15 cellular contexts compared by ENCODE assay signal in the genomic region with DNA sequence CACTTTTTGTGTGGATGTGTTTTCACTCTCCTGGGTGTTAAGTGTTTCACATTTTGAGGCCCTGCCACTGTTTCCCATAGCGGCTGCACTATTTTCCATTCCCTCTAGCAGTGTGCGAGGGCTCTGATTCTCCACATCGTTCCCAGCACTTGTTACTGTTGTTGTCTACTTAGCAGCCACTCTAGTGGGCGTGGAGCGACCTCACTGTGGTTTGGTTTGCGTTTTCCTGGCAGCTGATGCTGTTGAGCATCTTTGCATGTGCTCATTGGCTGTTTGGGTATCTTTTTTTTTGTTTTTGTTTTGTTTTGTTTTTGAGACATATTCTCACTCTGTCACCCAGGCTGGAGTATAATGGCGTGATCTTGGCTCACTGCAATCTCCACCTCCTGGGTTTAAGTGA. TPM values are rescaled to one million over a fixed set of nuclear protein-coding genes. Genes with fewer than 3 reads are reported as not detected.
DNase-seq lines count a peak whose midpoint lies in the region; ATAC-seq, FAIRE-seq and TF ChIP-seq lines count a peak whose summit lies in the region.
"Had no signal": no experiment of that assay in that cellular context is flagged by ENCODE, and none has a peak within 500 bp of the region (broad histone marks: within the 10 kb centered on the region; RNA-seq: fewer than 3 reads in every experiment).

No MANE protein-coding gene starts in this region.

- FAIRE-seq in GM12892 (lab: Jason Lieb, UNC): no peak
- FAIRE-seq: colon, islet of Langerhans had no signal

- no peak overlapping the region for H3K4me3 Mint-ChIP-seq in activated T-helper 2 cell treated with anti-CD3 and anti-CD28 coated beads, Interferon-gamma antibody, Interleukin-2, Interleukin-4, amounts not matched to agents 10 μg/mL and 5 μg/mL and 100 μg/mL, durations not matched to agents 14 hours and 24 hours and 36 hours (ENCODE audit: low read depth)

- no peaks in the 10 kb centered on the region for H3K27me3 Mint-ChIP-seq in activated T-helper 2 cell treated with anti-CD3 and anti-CD28 coated beads, Interferon-gamma antibody, Interleukin-2, Interleukin-4, amounts not matched to agents 10 μg/mL and 5 μg/mL and 100 μg/mL, durations not matched to agents 14 hours and 24 hours and 36 hours (ENCODE audit: low read depth)

- peak overlapping the region; percentile 10 for H3K27ac Mint-ChIP-seq in activated T-helper 2 cell treated with anti-CD3 and anti-CD28 coated beads, Interferon-gamma antibody, Interleukin-2, Interleukin-4, amounts not matched to agents 10 μg/mL and 5 μg/mL and 100 μg/mL, durations not matched to agents 14 hours and 24 hours and 36 hours

- DNase-seq in left cardiac atrium (peak; percentile 18), left ventricle myocardium inferior (no peak), iris pigment epithelial cell (ENCODE audit: low read depth) (peak; percentile 44), stomach (no peak), GM12892 (ENCODE audit: insufficient read length) (no peak), amniotic stem cell (lab: John Stamatoyannopoulos, UW) (no peak)
- DNase-seq in activated T-helper 2 cell treated with anti-CD3 and anti-CD28 coated beads, Interferon-gamma antibody, Interleukin-2, Interleukin-4, amounts not matched to agents 10 μg/mL and 5 μg/mL and 100 μg/mL, durations not matched to agents 14 hours and 24 hours and 36 hours (ENCODE audit: low spot score): peak; percentile 28
- DNase-seq: Calu3; NCI-H2227 treated with DMSO at 0.1 percent for 48 hours; NK-92 treated with Interleukin-12 subunit alpha and Interleukin-12 subunit beta, amount 100 ng/mL, for 24 hours; RPMI8226 had no signal

- H3K4me3 ChIP-seq in left ventricle myocardium inferior (no peak overlapping the region), stomach (no peak overlapping the region)
- H3K4me3 ChIP-seq: adrenal gland had no signal

- no peak overlapping the region for H3K27ac ChIP-seq in left ventricle myocardium inferior (replicated peaks)
- H3K27ac ChIP-seq in stomach: peak overlapping the region in 3 of 5 donors; percentile 27 to 82 (median 55)

- TF ChIP-seq POLR2A in stomach (IDR thresholded peaks at IDR 0.05) (no peak), GM12892 (IDR thresholded peaks at IDR 0.05; ENCODE audit: low read depth, low read length) (no peak)

- H3K9me3 ChIP-seq in left ventricle myocardium inferior (replicated peaks) (no peaks in the 10 kb centered on the region), stomach (no peaks in the 10 kb centered on the region)
- H3K9me3 ChIP-seq: adrenal gland had no signal

- H3K36me3 ChIP-seq in left ventricle myocardium inferior (peaks cover 61% of the 10 kb centered on the region), stomach (peaks cover 26 to 63% (median 58%) of the 10 kb centered on the region in 4 donors)

- H3K4me1 ChIP-seq in left ventricle myocardium inferior (peaks cover 45% of the 10 kb centered on the region), stomach (peaks cover 40 to 74% (median 57%) of the 10 kb centered on the region in 4 donors)

- TF ChIP-seq CTCF in left ventricle myocardium inferior (IDR thresholded peaks at IDR 0.05; ENCODE audit: borderline replicate concordance): no peak
- TF ChIP-seq CTCF in stomach (IDR thresholded peaks at IDR 0.05): no peak

- intact Hi-C loops in left cardiac atrium (cut with DNase I): no loop called here
- intact Hi-C loops in left ventricle myocardium inferior (cut with micrococcal nuclease): no loop called here
- intact Hi-C loops in activated T-helper 2 cell treated with anti-CD3 and anti-CD28 coated beads, Interferon-gamma antibody, Interleukin-2, Interleukin-4, amounts not matched to agents 10 μg/mL and 5 μg/mL and 100 μg/mL, durations not matched to agents 14 hours and 24 hours and 36 hours (cut with micrococcal nuclease): no loop called here
- intact Hi-C loops in stomach (cut with DNase I; ENCODE audit: low total_unique reads): no loop called here

- ATAC-seq in left cardiac atrium (no peak), HG02852 (IDR thresholded peaks at IDR 0.05; ENCODE audit: unreplicated experiment) (no peak)

- peaks cover 37% of the 10 kb centered on the region for H3K36me3 Mint-ChIP-seq in activated T-helper 2 cell treated with anti-CD3 and anti-CD28 coated beads, Interferon-gamma antibody, Interleukin-2, Interleukin-4, amounts not matched to agents 10 μg/mL and 5 μg/mL and 100 μg/mL, durations not matched to agents 14 hours and 24 hours and 36 hours (ENCODE audit: low read depth)

- H3K9me3 Mint-ChIP-seq in activated T-helper 2 cell treated with anti-CD3 and anti-CD28 coated beads, Interferon-gamma antibody, Interleukin-2, Interleukin-4, amounts not matched to agents 10 μg/mL and 5 μg/mL and 100 μg/mL, durations not matched to agents 14 hours and 24 hours and 36 hours: no peaks in the 10 kb centered on the region

- peaks cover 13% of the 10 kb centered on the region for H3K4me1 Mint-ChIP-seq in activated T-helper 2 cell treated with anti-CD3 and anti-CD28 coated beads, Interferon-gamma antibody, Interleukin-2, Interleukin-4, amounts not matched to agents 10 μg/mL and 5 μg/mL and 100 μg/mL, durations not matched to agents 14 hours and 24 hours and 36 hours (ENCODE audit: low read depth)

- TF ChIP-seq EP300 in stomach (IDR thresholded peaks at IDR 0.05): no peak

- no peaks in the 10 kb centered on the region for H3K27me3 ChIP-seq in left ventricle myocardium inferior (ENCODE audit: low read depth)
- H3K27me3 ChIP-seq in stomach: no peaks in the 10 kb centered on the region
- H3K27me3 ChIP-seq: adrenal gland had no signal

- WGBS in stomach, 5 donors: 73 to 81% (median 80%) methylated on average over 7 of the region's 7 CpGs

RNA-seq across cellular contexts. Expression of a gene that starts 14.4 kb away (rescaled TPM):
- total RNA-seq in left cardiac atrium: 10 to 100 TPM; 23.7 to 27.0 TPM
- 28.0 TPM for total RNA-seq in left ventricle myocardium inferior
- 21.7 and 22.1 TPM in 2 replicates for total RNA-seq in activated T-helper 2 cell treated with anti-CD3 and anti-CD28 coated beads, Interferon-gamma antibody, Interleukin-2, Interleukin-4, amounts not matched to agents 10 μg/mL and 5 μg/mL and 100 μg/mL, durations not matched to agents 14 hours and 24 hours and 36 hours
- 10 to 100 TPM; 25.7 to 50.7 (median 34.4) TPM for total RNA-seq in stomach
- polyA plus RNA-seq in stomach: 10 to 100 TPM; 38.4 to 44.7 (median 41.4) TPM
- polyA plus RNA-seq in GM12892 (2012; ENCODE audit: missing spikeins): 20.7 TPM

Comparison
In these comparisons a context has a peak if more than half of its experiments do, and no peak if none do; other contexts are left out.
1. DNase-seq: peak in left cardiac atrium (single experiment), activated T-helper 2 cell treated with anti-CD3 and anti-CD28 coated beads, Interferon-gamma antibody, Interleukin-2, Interleukin-4, amounts not matched to agents 10 μg/mL and 5 μg/mL and 100 μg/mL, durations not matched to agents 14 hours and 24 hours and 36 hours (single experiment) and iris pigment epithelial cell (single experiment); none in left ventricle myocardium inferior (single experiment), stomach (single experiment), GM12892 (single experiment) and amniotic stem cell (single experiment).